ENCODE assay signal across 20 cellular contexts in the genomic region with DNA sequence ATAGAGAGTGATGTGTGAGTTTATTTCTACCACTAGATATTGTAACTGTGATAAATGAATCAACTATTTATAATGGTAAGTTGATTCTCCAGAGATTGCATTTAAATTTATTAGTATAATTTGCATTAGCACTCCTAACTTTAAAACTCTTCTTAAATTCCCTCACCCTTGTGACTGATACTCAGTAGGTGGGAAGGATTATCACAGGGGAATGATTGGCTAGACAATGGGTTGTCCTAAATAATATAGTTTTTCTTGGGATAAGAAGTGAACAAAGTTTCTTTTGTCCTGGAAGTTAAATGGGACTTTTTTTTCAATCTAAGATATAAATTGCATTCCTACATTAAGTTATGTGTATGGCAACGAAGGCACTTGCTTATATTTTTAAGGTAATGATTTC.
"Had no signal": no experiment of that assay in that cellular context is flagged by ENCODE, and none has a peak within 500 bp of the region (broad histone marks: within the 10 kb centered on the region; RNA-seq: fewer than 3 reads in every experiment).

No MANE protein-coding gene starts in this region.

- H3K27me3 Mint-ChIP-seq: dendritic cell treated with granulocyte-macrophage colony-stimulating factor and Interleukin-4, amounts not matched to agents 40 ng/mL and 50 ng/mL, for 4 days; effector memory CD8-positive, alpha-beta T cell had no signal

- H3K9me3 Mint-ChIP-seq: dendritic cell treated with granulocyte-macrophage colony-stimulating factor and Interleukin-4, amounts not matched to agents 40 ng/mL and 50 ng/mL, for 4 days; mesothelial cell of epicardium had no signal

- H3K4me3 Mint-ChIP-seq: dendritic cell treated with granulocyte-macrophage colony-stimulating factor and Interleukin-4, amounts not matched to agents 40 ng/mL and 50 ng/mL, for 4 days; effector memory CD8-positive, alpha-beta T cell; memory B cell; mesothelial cell of epicardium; naive B cell; naive thymus-derived CD8-positive, alpha-beta T cell had no signal

- H2AFZ ChIP-seq: hepatocyte had no signal

- H3K27ac ChIP-seq: colonic mucosa, esophagus muscularis mucosa, foreskin keratinocyte, gastroesophageal sphincter, heart left ventricle, hepatocyte, left lung, lower lobe of right lung had no signal

- H3K4me1 Mint-ChIP-seq: memory B cell; naive B cell; naive thymus-derived CD8-positive, alpha-beta T cell had no signal

- H3K4me2 ChIP-seq: hepatocyte had no signal

- DNase-seq: colonic mucosa; cortex of kidney; effector CD8-positive, alpha-beta T cell; effector memory CD8-positive, alpha-beta T cell; foreskin keratinocyte; heart left ventricle; hypothalamus; left cardiac atrium; left lung; left ventricle myocardium superior; lower lobe of right lung; mucosa of descending colon; naive B cell; naive thymus-derived CD8-positive, alpha-beta T cell had no signal

- H3K9me3 ChIP-seq: colonic mucosa, esophagus muscularis mucosa, gastroesophageal sphincter, heart left ventricle, left lung, lower lobe of right lung, mucosa of descending colon had no signal

- H3K4me1 ChIP-seq: colonic mucosa, foreskin keratinocyte, gastroesophageal sphincter, left lung, lower lobe of right lung had no signal

- H3K4me3 ChIP-seq: colonic mucosa, esophagus muscularis mucosa, gastroesophageal sphincter, heart left ventricle, hepatocyte, left lung, lower lobe of right lung, mucosa of descending colon had no signal

- H3K79me2 ChIP-seq: hepatocyte had no signal

- H3K36me3 Mint-ChIP-seq: memory B cell; mesothelial cell of epicardium; naive B cell; naive thymus-derived CD8-positive, alpha-beta T cell had no signal

- H3K27me3 ChIP-seq: colonic mucosa, esophagus muscularis mucosa, foreskin keratinocyte, gastroesophageal sphincter, heart left ventricle, hepatocyte, left lung had no signal

- H3K36me3 ChIP-seq: colonic mucosa, esophagus muscularis mucosa, gastroesophageal sphincter, heart left ventricle, left lung, lower lobe of right lung had no signal

- H3K27ac Mint-ChIP-seq: dendritic cell treated with granulocyte-macrophage colony-stimulating factor and Interleukin-4, amounts not matched to agents 40 ng/mL and 50 ng/mL, for 4 days; effector memory CD8-positive, alpha-beta T cell; memory B cell; naive B cell; naive thymus-derived CD8-positive, alpha-beta T cell had no signal
